Comparison of ENCODE assay signal across 1 cellular context in the genomic region with DNA sequence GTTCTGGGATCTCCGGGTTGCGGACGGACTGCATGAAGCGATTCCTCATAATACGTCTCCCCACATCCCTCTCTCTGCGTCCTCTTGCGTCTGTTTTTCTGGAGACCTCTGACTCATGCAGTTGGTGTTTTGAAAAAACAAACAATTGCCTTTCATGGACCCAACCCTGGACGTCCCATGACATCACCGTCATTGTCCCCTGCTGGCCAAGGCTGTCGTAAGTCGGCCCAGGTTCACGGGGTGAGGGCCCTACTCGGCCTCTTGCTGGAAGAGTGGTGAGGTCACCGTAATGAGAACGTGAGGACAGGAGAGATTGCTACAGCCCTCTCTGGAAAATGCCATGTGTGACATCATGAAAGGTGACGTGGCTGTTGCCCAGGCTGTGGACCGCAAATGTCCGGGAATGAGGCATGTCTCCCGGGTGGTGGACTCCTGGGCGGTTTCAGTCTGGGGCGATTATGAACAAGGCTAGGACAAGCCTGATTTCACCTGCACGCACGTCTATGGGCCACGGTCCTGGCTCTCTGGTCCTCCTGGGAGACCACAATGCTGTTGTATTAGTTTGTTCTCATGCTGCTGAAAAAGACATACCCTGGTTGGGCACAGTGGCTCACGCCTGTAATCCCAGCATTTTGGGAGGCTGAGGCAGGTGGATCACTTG.
TF ChIP-seq lines count a peak whose summit lies in the region.

No MANE protein-coding gene starts in this region.

TF ChIP-seq in HEK293, 187 proteins besides CTCF, POLR2A, EP300 and RAD21 (continued from another document):
- TF ChIP-seq, protein P1, sequence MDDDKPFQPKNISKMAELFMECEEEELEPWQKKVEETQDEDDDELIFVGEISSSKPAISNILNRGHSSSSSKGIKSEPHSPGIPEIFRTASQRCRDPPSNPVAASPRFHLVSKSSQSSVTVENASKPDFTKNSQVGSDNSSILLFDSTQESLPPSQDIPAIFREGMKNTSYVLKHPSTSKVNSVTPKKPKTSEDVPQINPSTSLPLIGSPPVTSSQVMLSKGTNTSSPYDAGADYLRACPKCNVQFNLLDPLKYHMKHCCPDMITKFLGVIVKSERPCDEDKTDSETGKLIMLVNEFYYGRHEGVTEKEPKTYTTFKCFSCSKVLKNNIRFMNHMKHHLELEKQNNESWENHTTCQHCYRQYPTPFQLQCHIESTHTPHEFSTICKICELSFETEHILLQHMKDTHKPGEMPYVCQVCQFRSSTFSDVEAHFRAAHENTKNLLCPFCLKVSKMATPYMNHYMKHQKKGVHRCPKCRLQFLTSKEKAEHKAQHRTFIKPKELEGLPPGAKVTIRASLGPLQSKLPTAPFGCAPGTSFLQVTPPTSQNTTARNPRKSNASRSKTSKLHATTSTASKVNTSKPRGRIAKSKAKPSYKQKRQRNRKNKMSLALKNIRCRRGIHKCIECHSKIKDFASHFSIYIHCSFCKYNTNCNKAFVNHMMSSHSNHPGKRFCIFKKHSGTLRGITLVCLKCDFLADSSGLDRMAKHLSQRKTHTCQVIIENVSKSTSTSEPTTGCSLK (tag by site-specific recombination; IDR thresholded peaks at IDR 0.05) = no peak
- TF ChIP-seq SP7 (tag by site-specific recombination; IDR thresholded peaks at IDR 0.05) (peak; percentile 56; the same call in 1 of the 2 replicates), ZIC2 (tag by site-specific recombination; IDR thresholded peaks at IDR 0.05) (peak; percentile 70; the same call in 1 of the 2 replicates), ZNF394 (tag by site-specific recombination; IDR thresholded peaks at IDR 0.05; ENCODE audit: borderline replicate concordance) (peak; percentile 20; the same call in 1 of the 2 replicates), ZNF114 (tag by site-specific recombination; IDR thresholded peaks at IDR 0.05) (no peak), ZNF202 (tag by site-specific recombination; IDR thresholded peaks at IDR 0.05; ENCODE audit: borderline replicate concordance) (no peak), MEIS1 (CRISPR knock-in tag; IDR thresholded peaks at IDR 0.05; ENCODE audit: borderline replicate concordance) (no peak), SP2 (tag by site-specific recombination; IDR thresholded peaks at IDR 0.05) (0 out of 2 replicates have a peak, but pooled peaks have one; percentile 15), OVOL3 (tag by site-specific recombination; IDR thresholded peaks at IDR 0.05) (no peak), GLIS1 (tag by site-specific recombination; IDR thresholded peaks at IDR 0.05) (peak; percentile 84), ZNF660 (tag by site-specific recombination; IDR thresholded peaks at IDR 0.05) (peak; percentile 68; the same call in 1 of the 2 replicates), ZFP69B (tag by site-specific recombination; IDR thresholded peaks at IDR 0.05) (peak; percentile 76), ZNF391 (tag by site-specific recombination; IDR thresholded peaks at IDR 0.05; ENCODE audit: borderline replicate concordance, low read depth) (no peak), ZNF335 (tag by site-specific recombination; conservative IDR thresholded peaks at IDR 0.05) (peak; percentile 38; the same call in 1 of the 2 replicates), ZNF112 (tag by site-specific recombination; IDR thresholded peaks at IDR 0.05) (no peak), ZSCAN23 (tag by site-specific recombination; IDR thresholded peaks at IDR 0.05) (0 out of 2 replicates have a peak, but pooled peaks have one; percentile 15), ZNF324 (tag by site-specific recombination; IDR thresholded peaks at IDR 0.05) (peak; percentile 84; the same call in 1 of the 2 replicates), GLIS2 (tag by site-specific recombination; IDR thresholded peaks at IDR 0.05) (peak; percentile 59), ZEB2 (tag by site-specific recombination; IDR thresholded peaks at IDR 0.05) (peak; percentile 87), ZBTB21 (tag by site-specific recombination; IDR thresholded peaks at IDR 0.05) (peak; percentile 97), ZNF169 (tag by site-specific recombination; IDR thresholded peaks at IDR 0.05) (no peak), ZNF266 (tag by site-specific recombination; IDR thresholded peaks at IDR 0.05; ENCODE audit: low read depth) (no peak)
- TF ChIP-seq, protein P2, sequence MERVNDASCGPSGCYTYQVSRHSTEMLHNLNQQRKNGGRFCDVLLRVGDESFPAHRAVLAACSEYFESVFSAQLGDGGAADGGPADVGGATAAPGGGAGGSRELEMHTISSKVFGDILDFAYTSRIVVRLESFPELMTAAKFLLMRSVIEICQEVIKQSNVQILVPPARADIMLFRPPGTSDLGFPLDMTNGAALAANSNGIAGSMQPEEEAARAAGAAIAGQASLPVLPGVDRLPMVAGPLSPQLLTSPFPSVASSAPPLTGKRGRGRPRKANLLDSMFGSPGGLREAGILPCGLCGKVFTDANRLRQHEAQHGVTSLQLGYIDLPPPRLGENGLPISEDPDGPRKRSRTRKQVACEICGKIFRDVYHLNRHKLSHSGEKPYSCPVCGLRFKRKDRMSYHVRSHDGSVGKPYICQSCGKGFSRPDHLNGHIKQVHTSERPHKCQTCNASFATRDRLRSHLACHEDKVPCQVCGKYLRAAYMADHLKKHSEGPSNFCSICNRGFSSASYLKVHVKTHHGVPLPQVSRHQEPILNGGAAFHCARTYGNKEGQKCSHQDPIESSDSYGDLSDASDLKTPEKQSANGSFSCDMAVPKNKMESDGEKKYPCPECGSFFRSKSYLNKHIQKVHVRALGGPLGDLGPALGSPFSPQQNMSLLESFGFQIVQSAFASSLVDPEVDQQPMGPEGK (tag by site-specific recombination; IDR thresholded peaks at IDR 0.05) = peak; percentile 33; the same call in 1 of the 2 replicates
- TF ChIP-seq, protein P3, sequence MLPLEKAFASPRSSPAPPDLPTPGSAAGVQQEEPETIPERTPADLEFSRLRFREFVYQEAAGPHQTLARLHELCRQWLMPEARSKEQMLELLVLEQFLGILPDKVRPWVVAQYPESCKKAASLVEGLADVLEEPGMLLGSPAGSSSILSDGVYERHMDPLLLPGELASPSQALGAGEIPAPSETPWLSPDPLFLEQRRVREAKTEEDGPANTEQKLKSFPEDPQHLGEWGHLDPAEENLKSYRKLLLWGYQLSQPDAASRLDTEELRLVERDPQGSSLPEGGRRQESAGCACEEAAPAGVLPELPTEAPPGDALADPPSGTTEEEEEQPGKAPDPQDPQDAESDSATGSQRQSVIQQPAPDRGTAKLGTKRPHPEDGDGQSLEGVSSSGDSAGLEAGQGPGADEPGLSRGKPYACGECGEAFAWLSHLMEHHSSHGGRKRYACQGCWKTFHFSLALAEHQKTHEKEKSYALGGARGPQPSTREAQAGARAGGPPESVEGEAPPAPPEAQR (tag by site-specific recombination; IDR thresholded peaks at IDR 0.05) = no peak
- TF ChIP-seq, protein P4, sequence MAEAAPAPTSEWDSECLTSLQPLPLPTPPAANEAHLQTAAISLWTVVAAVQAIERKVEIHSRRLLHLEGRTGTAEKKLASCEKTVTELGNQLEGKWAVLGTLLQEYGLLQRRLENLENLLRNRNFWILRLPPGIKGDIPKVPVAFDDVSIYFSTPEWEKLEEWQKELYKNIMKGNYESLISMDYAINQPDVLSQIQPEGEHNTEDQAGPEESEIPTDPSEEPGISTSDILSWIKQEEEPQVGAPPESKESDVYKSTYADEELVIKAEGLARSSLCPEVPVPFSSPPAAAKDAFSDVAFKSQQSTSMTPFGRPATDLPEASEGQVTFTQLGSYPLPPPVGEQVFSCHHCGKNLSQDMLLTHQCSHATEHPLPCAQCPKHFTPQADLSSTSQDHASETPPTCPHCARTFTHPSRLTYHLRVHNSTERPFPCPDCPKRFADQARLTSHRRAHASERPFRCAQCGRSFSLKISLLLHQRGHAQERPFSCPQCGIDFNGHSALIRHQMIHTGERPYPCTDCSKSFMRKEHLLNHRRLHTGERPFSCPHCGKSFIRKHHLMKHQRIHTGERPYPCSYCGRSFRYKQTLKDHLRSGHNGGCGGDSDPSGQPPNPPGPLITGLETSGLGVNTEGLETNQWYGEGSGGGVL (tag by site-specific recombination; IDR thresholded peaks at IDR 0.05) = peak; percentile 11; the same call in 1 of the 2 replicates
- TF ChIP-seq, protein P5, sequence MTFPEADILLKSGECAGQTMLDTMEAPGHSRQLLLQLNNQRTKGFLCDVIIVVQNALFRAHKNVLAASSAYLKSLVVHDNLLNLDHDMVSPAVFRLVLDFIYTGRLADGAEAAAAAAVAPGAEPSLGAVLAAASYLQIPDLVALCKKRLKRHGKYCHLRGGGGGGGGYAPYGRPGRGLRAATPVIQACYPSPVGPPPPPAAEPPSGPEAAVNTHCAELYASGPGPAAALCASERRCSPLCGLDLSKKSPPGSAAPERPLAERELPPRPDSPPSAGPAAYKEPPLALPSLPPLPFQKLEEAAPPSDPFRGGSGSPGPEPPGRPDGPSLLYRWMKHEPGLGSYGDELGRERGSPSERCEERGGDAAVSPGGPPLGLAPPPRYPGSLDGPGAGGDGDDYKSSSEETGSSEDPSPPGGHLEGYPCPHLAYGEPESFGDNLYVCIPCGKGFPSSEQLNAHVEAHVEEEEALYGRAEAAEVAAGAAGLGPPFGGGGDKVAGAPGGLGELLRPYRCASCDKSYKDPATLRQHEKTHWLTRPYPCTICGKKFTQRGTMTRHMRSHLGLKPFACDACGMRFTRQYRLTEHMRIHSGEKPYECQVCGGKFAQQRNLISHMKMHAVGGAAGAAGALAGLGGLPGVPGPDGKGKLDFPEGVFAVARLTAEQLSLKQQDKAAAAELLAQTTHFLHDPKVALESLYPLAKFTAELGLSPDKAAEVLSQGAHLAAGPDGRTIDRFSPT (tag by site-specific recombination; IDR thresholded peaks at IDR 0.05) = peak; percentile 88
- TF ChIP-seq, protein P6, sequence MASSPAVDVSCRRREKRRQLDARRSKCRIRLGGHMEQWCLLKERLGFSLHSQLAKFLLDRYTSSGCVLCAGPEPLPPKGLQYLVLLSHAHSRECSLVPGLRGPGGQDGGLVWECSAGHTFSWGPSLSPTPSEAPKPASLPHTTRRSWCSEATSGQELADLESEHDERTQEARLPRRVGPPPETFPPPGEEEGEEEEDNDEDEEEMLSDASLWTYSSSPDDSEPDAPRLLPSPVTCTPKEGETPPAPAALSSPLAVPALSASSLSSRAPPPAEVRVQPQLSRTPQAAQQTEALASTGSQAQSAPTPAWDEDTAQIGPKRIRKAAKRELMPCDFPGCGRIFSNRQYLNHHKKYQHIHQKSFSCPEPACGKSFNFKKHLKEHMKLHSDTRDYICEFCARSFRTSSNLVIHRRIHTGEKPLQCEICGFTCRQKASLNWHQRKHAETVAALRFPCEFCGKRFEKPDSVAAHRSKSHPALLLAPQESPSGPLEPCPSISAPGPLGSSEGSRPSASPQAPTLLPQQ (tag by site-specific recombination; IDR thresholded peaks at IDR 0.05) = peak; percentile 87
- TF ChIP-seq, protein P7, sequence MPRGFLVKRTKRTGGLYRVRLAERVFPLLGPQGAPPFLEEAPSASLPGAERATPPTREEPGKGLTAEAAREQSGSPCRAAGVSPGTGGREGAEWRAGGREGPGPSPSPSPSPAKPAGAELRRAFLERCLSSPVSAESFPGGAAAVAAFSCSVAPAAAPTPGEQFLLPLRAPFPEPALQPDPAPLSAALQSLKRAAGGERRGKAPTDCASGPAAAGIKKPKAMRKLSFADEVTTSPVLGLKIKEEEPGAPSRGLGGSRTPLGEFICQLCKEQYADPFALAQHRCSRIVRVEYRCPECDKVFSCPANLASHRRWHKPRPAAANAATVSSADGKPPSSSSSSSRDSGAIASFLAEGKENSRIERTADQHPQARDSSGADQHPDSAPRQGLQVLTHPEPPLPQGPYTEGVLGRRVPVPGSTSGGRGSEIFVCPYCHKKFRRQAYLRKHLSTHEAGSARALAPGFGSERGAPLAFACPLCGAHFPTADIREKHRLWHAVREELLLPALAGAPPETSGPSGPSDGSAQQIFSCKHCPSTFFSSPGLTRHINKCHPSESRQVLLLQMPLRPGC (tag by site-specific recombination; IDR thresholded peaks at IDR 0.05) = peak; percentile 20; the same call in 1 of the 2 replicates
- TF ChIP-seq, protein P8, sequence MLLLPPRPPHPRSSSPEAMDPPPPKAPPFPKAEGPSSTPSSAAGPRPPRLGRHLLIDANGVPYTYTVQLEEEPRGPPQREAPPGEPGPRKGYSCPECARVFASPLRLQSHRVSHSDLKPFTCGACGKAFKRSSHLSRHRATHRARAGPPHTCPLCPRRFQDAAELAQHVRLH (tag by site-specific recombination; IDR thresholded peaks at IDR 0.05) = no peak
